8 cellular contexts compared by ENCODE assay signal in the genomic region with DNA sequence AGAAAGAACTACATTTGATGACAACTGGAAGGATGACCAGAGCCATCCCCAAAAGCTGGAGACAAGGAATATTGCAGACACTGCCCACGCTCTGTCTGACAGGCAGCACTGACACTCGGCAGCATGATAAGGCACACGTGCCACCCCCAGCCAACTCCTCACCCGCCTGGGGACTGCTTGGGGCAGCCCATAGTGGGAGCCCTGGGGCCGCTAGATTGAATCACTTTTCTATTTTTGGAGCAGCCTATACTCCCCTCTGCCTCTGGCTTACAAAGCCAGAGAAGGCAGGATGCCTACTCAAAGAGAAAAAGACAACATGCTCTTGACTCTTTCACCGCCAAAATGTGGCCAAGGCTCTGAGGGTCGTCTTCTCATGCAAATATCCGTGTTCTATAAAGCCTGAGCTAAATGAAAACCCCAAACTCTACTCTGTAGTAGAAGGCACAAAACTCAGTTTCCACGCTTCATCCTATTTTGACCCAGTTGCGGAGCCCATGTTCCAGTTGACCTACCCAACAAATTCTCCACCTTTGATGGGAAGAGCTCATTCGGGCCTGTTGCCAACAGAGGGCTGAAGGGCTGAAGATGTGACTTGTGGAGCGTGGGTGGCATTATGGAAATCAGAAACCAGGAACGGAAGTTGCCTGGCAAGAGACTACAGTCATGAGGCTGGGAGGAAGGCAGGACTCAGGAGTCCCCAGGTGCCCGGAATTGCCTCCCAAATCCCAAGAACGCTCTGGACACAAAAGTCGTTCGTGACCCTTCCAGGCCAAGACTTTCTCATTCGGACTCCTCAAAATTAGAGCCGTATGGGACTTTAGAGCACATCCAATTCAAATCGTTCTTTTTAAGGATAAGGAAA. TPM values are rescaled to one million over a fixed set of nuclear protein-coding genes. Genes with fewer than 3 reads are reported as not detected.
DNase-seq lines count a peak whose midpoint lies in the region; ATAC-seq and TF ChIP-seq lines count a peak whose summit lies in the region.

No MANE protein-coding gene starts in this region.

- H3K36me3 Mint-ChIP-seq in T-helper 2 cell treated with Interferon-gamma antibody and Interleukin-4, amounts not matched to agents 5 μg/mL and 100 μg/mL, for 36 hours (ENCODE audit: low read depth), result peaks cover 29% of the 10 kb centered on the region
- peaks cover 68% of the 10 kb centered on the region for H3K36me3 Mint-ChIP-seq in dendritic cell treated with granulocyte-macrophage colony-stimulating factor and Interleukin-4, amounts not matched to agents 40 ng/mL and 50 ng/mL, for 4 days (ENCODE audit: low read depth)

- peak overlapping the region; percentile 82 for H3K4me3 ChIP-seq in HL-60 (replicated peaks; ENCODE audit: insufficient read depth, low read length)
- peak overlapping the region; percentile 96 for H3K4me3 ChIP-seq in mesodermal cell (ENCODE audit: extremely low read depth, insufficient read depth, low read length, poor library complexity, severe bottlenecking)

- no peaks in the 10 kb centered on the region for H3K27me3 Mint-ChIP-seq in T-helper 2 cell treated with Interferon-gamma antibody and Interleukin-4, amounts not matched to agents 5 μg/mL and 100 μg/mL, for 36 hours (ENCODE audit: low read depth)
- H3K27me3 Mint-ChIP-seq in dendritic cell treated with granulocyte-macrophage colony-stimulating factor and Interleukin-4, amounts not matched to agents 40 ng/mL and 50 ng/mL, for 4 days, result no peaks in the 10 kb centered on the region
- H3K27me3 Mint-ChIP-seq in stimulated activated naive CD8-positive, alpha-beta T cell treated with anti-CD3 and anti-CD28 coated beads, Interleukin-15, amount 100 ng/mL, for 72 hours, result no peaks in the 10 kb centered on the region

- H3K36me3 ChIP-seq in mesodermal cell (ENCODE audit: control insufficient read depth, insufficient read depth, low read length), result peaks cover 44% of the 10 kb centered on the region

- H3K4me3 Mint-ChIP-seq in T-helper 2 cell treated with Interferon-gamma antibody and Interleukin-4, amounts not matched to agents 5 μg/mL and 100 μg/mL, for 36 hours, result peak overlapping the region; percentile 91
- peak overlapping the region; percentile 93 for H3K4me3 Mint-ChIP-seq in dendritic cell treated with granulocyte-macrophage colony-stimulating factor and Interleukin-4, amounts not matched to agents 40 ng/mL and 50 ng/mL, for 4 days
- peak overlapping the region; percentile 90 to 96 for H3K4me3 Mint-ChIP-seq in stimulated activated naive CD8-positive, alpha-beta T cell treated with anti-CD3 and anti-CD28 coated beads, Interleukin-15, amount 100 ng/mL, for 72 hours

- no peak for TF ChIP-seq CTCF in HL-60 (IDR thresholded peaks at IDR 0.05; ENCODE audit: insufficient read depth, low read length)

- ATAC-seq in stimulated activated naive CD8-positive, alpha-beta T cell treated with anti-CD3 and anti-CD28 coated beads, Interleukin-15, amount 100 ng/mL, for 72 hours, result peak; percentile 74

- H3K27me3 ChIP-seq in HL-60 (ENCODE audit: insufficient read depth, poor library complexity, severe bottlenecking), result no peaks in the 10 kb centered on the region

- H3K27ac Mint-ChIP-seq in T-helper 2 cell treated with Interferon-gamma antibody and Interleukin-4, amounts not matched to agents 5 μg/mL and 100 μg/mL, for 36 hours, result peak overlapping the region; percentile 92
- peak overlapping the region; percentile 93 for H3K27ac Mint-ChIP-seq in dendritic cell treated with granulocyte-macrophage colony-stimulating factor and Interleukin-4, amounts not matched to agents 40 ng/mL and 50 ng/mL, for 4 days
- H3K27ac Mint-ChIP-seq in stimulated activated naive CD8-positive, alpha-beta T cell treated with anti-CD3 and anti-CD28 coated beads, Interleukin-15, amount 100 ng/mL, for 72 hours, result peak overlapping the region; percentile 98

- H3K4me1 Mint-ChIP-seq in T-helper 2 cell treated with Interferon-gamma antibody and Interleukin-4, amounts not matched to agents 5 μg/mL and 100 μg/mL, for 36 hours (ENCODE audit: low read depth), result peaks cover 30% of the 10 kb centered on the region
- peaks cover 87% of the 10 kb centered on the region for H3K4me1 Mint-ChIP-seq in dendritic cell treated with granulocyte-macrophage colony-stimulating factor and Interleukin-4, amounts not matched to agents 40 ng/mL and 50 ng/mL, for 4 days (ENCODE audit: low read depth)
- peaks cover 48% of the 10 kb centered on the region for H3K4me1 Mint-ChIP-seq in stimulated activated naive CD8-positive, alpha-beta T cell treated with anti-CD3 and anti-CD28 coated beads, Interleukin-15, amount 100 ng/mL, for 72 hours

- H3K9me3 Mint-ChIP-seq in T-helper 2 cell treated with Interferon-gamma antibody and Interleukin-4, amounts not matched to agents 5 μg/mL and 100 μg/mL, for 36 hours, result no peaks in the 10 kb centered on the region
- H3K9me3 Mint-ChIP-seq in dendritic cell treated with granulocyte-macrophage colony-stimulating factor and Interleukin-4, amounts not matched to agents 40 ng/mL and 50 ng/mL, for 4 days, result no peaks in the 10 kb centered on the region
- H3K9me3 Mint-ChIP-seq in stimulated activated naive CD8-positive, alpha-beta T cell treated with anti-CD3 and anti-CD28 coated beads, Interleukin-15, amount 100 ng/mL, for 72 hours, result no peaks in the 10 kb centered on the region

- intact Hi-C loops in dendritic cell treated with granulocyte-macrophage colony-stimulating factor and Interleukin-4, amounts not matched to agents 40 ng/mL and 50 ng/mL, for 4 days (cut with micrococcal nuclease), result loop anchor here (10.0 kb wide), 1 partner anchor 53 kb away; the partner anchor contains the start of genes CCT3 and TSACC

- peaks cover 15% of the 10 kb centered on the region for H3K4me1 ChIP-seq in mesodermal cell (ENCODE audit: control insufficient read depth, insufficient read depth, low read length, poor library complexity, severe bottlenecking)

- no peaks in the 10 kb centered on the region for H3K9me3 ChIP-seq in mesodermal cell (ENCODE audit: control insufficient read depth, low read length)

- H3K27ac ChIP-seq in HL-60 (replicated peaks) (peak overlapping the region; percentile 90), mesodermal cell (ENCODE audit: low read depth, low read length, severe bottlenecking) (peak overlapping the region; percentile 88)

- WGBS in mesodermal cell (ENCODE audit: insufficient coverage in 2 of 2), 2 experiments, result 37 to 38% methylated on average over 15 of the region's 20 CpGs

- DNase-seq in activated CD4-positive, alpha-beta T cell treated with anti-CD3 and anti-CD28 coated beads for 24 hours (ENCODE audit: low read depth in 2 of 2), result peak; percentile 33 to 43
- DNase-seq in activated CD4-positive, alpha-beta T cell treated with anti-CD3 and anti-CD28 coated beads for 1 hour, result no peak
- DNase-seq in HL-60 (ENCODE audit: low read depth in 1 of 2, low spot score in 1 of 2) (peak; percentile 35 to 57), NCI-H187 treated with DMSO at 0.1 percent for 48 hours (lab: John Stamatoyannopoulos, UW) (no peak)
- DNase-seq in T-helper 2 cell treated with Interferon-gamma antibody and Interleukin-4, amounts not matched to agents 5 μg/mL and 100 μg/mL, for 36 hours (ENCODE audit: low spot score), result peak; percentile 44
- peak; percentile 37 to 63 for DNase-seq in stimulated activated naive CD8-positive, alpha-beta T cell treated with anti-CD3 and anti-CD28 coated beads, Interleukin-15, amount 100 ng/mL, for 72 hours

RNA-seq across cellular contexts. Expression of gene SMG5, which starts 1.1 kb away (rescaled TPM):
- 68.3 TPM for polyA plus RNA-seq in mesodermal cell (2013, experiment 1 of 2)
- 56.5 TPM for polyA plus RNA-seq in mesodermal cell (2013, experiment 2 of 2)

RNA-seq across cellular contexts. Expression of gene TMEM79, which starts 2.6 kb away (rescaled TPM):
- 2.3 TPM for polyA plus RNA-seq in mesodermal cell (2013, experiment 1 of 2)
- polyA plus RNA-seq in mesodermal cell (2013, experiment 2 of 2), result 2.3 TPM

RNA-seq across cellular contexts. Expression of gene GLMP, which starts 14.0 kb away (rescaled TPM):
- 67.5 TPM for polyA plus RNA-seq in mesodermal cell (2013, experiment 1 of 2)
- polyA plus RNA-seq in mesodermal cell (2013, experiment 2 of 2), result 64.4 TPM

RNA-seq across cellular contexts. Expression of gene VHLL, which starts 17.6 kb away (rescaled TPM):
- not detected for polyA plus RNA-seq in mesodermal cell (2013, experiment 1 of 2)
- not detected for polyA plus RNA-seq in mesodermal cell (2013, experiment 2 of 2)

RNA-seq across cellular contexts. Expression of gene PAQR6, which starts 33.7 kb away (rescaled TPM):
- polyA plus RNA-seq in mesodermal cell (2013, experiment 1 of 2), result 9.0 TPM
- polyA plus RNA-seq in mesodermal cell (2013, experiment 2 of 2), result 8.5 TPM

Comparison
In these comparisons a context has a peak if more than half of its experiments do, and no peak if none do; other contexts are left out.
1. DNase-seq: peak in activated CD4-positive, alpha-beta T cell treated with anti-CD3 and anti-CD28 coated beads for 24 hours (2 of 2), HL-60 (2 of 2), T-helper 2 cell treated with Interferon-gamma antibody and Interleukin-4, amounts not matched to agents 5 μg/mL and 100 μg/mL, for 36 hours (single experiment) and stimulated activated naive CD8-positive, alpha-beta T cell treated with anti-CD3 and anti-CD28 coated beads, Interleukin-15, amount 100 ng/mL, for 72 hours (2 of 2); none in activated CD4-positive, alpha-beta T cell treated with anti-CD3 and anti-CD28 coated beads for 1 hour (single experiment) and NCI-H187 treated with DMSO at 0.1 percent for 48 hours (single experiment).
2. Peak in every context shown above with its lines, with median percentiles within 50 percentile points of each other: H3K27ac Mint-ChIP-seq and H3K4me3 Mint-ChIP-seq.